Comparison of ENCODE assay signal across 1 cellular context in genomic region chr13:82647540-82647939, GRCh38.
TF ChIP-seq lines count a peak whose summit lies in the region.

No MANE protein-coding gene starts in this region.

TF ChIP-seq in HCT116, 20 proteins besides CTCF, POLR2A, EP300 and RAD21 (continued from another document):
- TF ChIP-seq, protein P1, sequence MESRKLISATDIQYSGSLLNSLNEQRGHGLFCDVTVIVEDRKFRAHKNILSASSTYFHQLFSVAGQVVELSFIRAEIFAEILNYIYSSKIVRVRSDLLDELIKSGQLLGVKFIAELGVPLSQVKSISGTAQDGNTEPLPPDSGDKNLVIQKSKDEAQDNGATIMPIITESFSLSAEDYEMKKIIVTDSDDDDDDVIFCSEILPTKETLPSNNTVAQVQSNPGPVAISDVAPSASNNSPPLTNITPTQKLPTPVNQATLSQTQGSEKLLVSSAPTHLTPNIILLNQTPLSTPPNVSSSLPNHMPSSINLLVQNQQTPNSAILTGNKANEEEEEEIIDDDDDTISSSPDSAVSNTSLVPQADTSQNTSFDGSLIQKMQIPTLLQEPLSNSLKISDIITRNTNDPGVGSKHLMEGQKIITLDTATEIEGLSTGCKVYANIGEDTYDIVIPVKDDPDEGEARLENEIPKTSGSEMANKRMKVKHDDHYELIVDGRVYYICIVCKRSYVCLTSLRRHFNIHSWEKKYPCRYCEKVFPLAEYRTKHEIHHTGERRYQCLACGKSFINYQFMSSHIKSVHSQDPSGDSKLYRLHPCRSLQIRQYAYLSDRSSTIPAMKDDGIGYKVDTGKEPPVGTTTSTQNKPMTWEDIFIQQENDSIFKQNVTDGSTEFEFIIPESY (IDR thresholded peaks at IDR 0.05; ENCODE audit: extremely low read depth, insufficient replicate concordance, low read length), result no peak
- TF ChIP-seq EZH2phosphoT487 (IDR thresholded peaks at IDR 0.05; ENCODE audit: borderline replicate concordance) (no peak), REST (IDR thresholded peaks at IDR 0.05; ENCODE audit: low read depth) (no peak)
